10 cellular contexts compared by ENCODE assay signal in genomic region chr10:70144372-70145110, GRCh38. TPM values are rescaled to one million over a fixed set of nuclear protein-coding genes. Genes with fewer than 3 reads are reported as not detected.
DNase-seq lines count a peak whose midpoint lies in the region; ATAC-seq, FAIRE-seq and TF ChIP-seq lines count a peak whose summit lies in the region.
"Had no signal": no experiment of that assay in that cellular context is flagged by ENCODE, and none has a peak within 500 bp of the region (broad histone marks: within the 10 kb centered on the region; RNA-seq: fewer than 3 reads in every experiment).

No MANE protein-coding gene starts in this region.

- TF ChIP-seq CTCF in BE2C (IDR thresholded peaks at IDR 0.05; ENCODE audit: low read depth, low read length) = no peak
- no peak for TF ChIP-seq CTCF in GM12878 (IDR thresholded peaks at IDR 0.05 in 2 of 3, conservative IDR thresholded peaks at IDR 0.05 in 1 of 3; ENCODE audit: control insufficient read depth in 2 of 3, extremely low read depth in 1 of 3, insufficient read depth in 1 of 3, low read depth in 3 of 3, low read length in 3 of 3)
- no peak for TF ChIP-seq CTCF in tibial nerve (IDR thresholded peaks at IDR 0.05)

- RAD21 ChIA-PET in GM12878 (lab: Charles Lee; ENCODE audit: unreplicated experiment) = interaction anchor here (1.5 to 3.3 kb wide), 5 partner anchors 15 to 186 kb away, joined by 3 to 28 read pairs (median 16); partner anchors contain the start of gene SAR1A

- WGBS in GM12878 (ENCODE audit: insufficient coverage, insufficient replicate concordance, low lambda C conversion rate, missing lambda C conversion rate) = 84% methylated on average over 18 of the region's 18 CpGs
- WGBS in tibial nerve, 2 donors = 82 to 84% methylated on average over 18 of the region's 18 CpGs

- peak overlapping the region; percentile 71 for H3K9ac ChIP-seq in GM12878 (ENCODE audit: control insufficient read depth, insufficient read depth, low read length)
- H3K9ac ChIP-seq in mucosa of stomach (ENCODE audit: low read length) = peak overlapping the region; percentile 73

- no peak overlapping the region; the same call in 1 of the 2 replicates for H3K27ac ChIP-seq in GM12878 (ENCODE audit: control insufficient read depth, insufficient read depth)
- H3K27ac ChIP-seq in tibial nerve = peak overlapping the region in 1 of 4 donors; percentile 97

- ATAC-seq in GM12878 = no peak
- ATAC-seq in HG02588 (IDR thresholded peaks at IDR 0.05; ENCODE audit: unreplicated experiment) = no peak

- H2AFZ ChIP-seq in GM12878 (ENCODE audit: control insufficient read depth, low read depth, low read length) = no peak overlapping the region

- TF ChIP-seq EP300 in GM12878 (IDR thresholded peaks at IDR 0.05; ENCODE audit: borderline replicate concordance in 1 of 2, control insufficient read depth in 1 of 2, low read depth in 2 of 2, low read length in 2 of 2) = no peak
- no peak for TF ChIP-seq EP300 in tibial nerve (IDR thresholded peaks at IDR 0.05)

- H3K79me2 ChIP-seq in GM12878 (ENCODE audit: control insufficient read depth, insufficient read depth, low read length) = peaks cover 23% of the 10 kb centered on the region

- POLR2A ChIA-PET in GM12878 (lab: Charles Lee) = interaction anchor here (2.5 to 2.6 kb wide), 2 partner anchors 25 to 26 kb away, joined by 8 to 45 read pairs; partner anchors contain the start of gene SAR1A

- H4K20me1 ChIP-seq in GM12878 (ENCODE audit: control insufficient read depth, insufficient read depth) = no peaks in the 10 kb centered on the region; the same call in none of the 2 replicates

- H3K27me3 ChIP-seq in BE2C (no peaks in the 10 kb centered on the region), GM12878 (replicated peaks in 1 of 2; ENCODE audit: control insufficient read depth in 2 of 2, insufficient read depth in 2 of 2, low read length in 1 of 2) (no peaks in the 10 kb centered on the region), mucosa of stomach (ENCODE audit: control insufficient read depth, insufficient read depth, low read length) (no peaks in the 10 kb centered on the region), tibial nerve (no peaks in the 10 kb centered on the region)

- H3K4me1 ChIP-seq in BE2C (no peaks in the 10 kb centered on the region; the same call in 1 of the 2 replicates), GM12878 (ENCODE audit: control insufficient read depth, insufficient read depth, low read length) (peaks cover 3% of the 10 kb centered on the region; the same call in 1 of the 2 replicates), mucosa of stomach (ENCODE audit: control insufficient read depth, insufficient read depth, low read length) (peaks cover 14% of the 10 kb centered on the region), tibial nerve (peaks cover 0 to 38% (median 11%) of the 10 kb centered on the region in 4 donors)

- H3K9me3 ChIP-seq in BE2C (no peaks in the 10 kb centered on the region), GM12878 (replicated peaks; ENCODE audit: control insufficient read depth, insufficient read depth, low read length) (no peaks in the 10 kb centered on the region), mucosa of stomach (ENCODE audit: control insufficient read depth, low read length) (no peaks in the 10 kb centered on the region), tibial nerve (no peaks in the 10 kb centered on the region)

- TF ChIP-seq POLR2A in GM12878 (IDR thresholded peaks at IDR 0.05; ENCODE audit: low read depth, low read length) = no peak
- no peak for TF ChIP-seq POLR2A in tibial nerve (IDR thresholded peaks at IDR 0.05)

- CTCF ChIA-PET in GM12878 (lab: Yijun Ruan, JAX) = interaction anchor here (0.9 to 8.4 kb wide), 16 partner anchors 8 to 220 kb away, joined by 3 to 173 read pairs (median 6); partner anchors contain the start of genes AIFM2 and SAR1A

- in situ Hi-C loops in GM12878 (cut with MboI) = no loop called here

- peak overlapping the region; percentile 70 for H3K4me2 ChIP-seq in GM12878 (ENCODE audit: control insufficient read depth, insufficient read depth)

- FAIRE-seq in HTR-8/SVneo (lab: Jason Lieb, UNC) (peak; percentile 75), GM12878 (lab: Jason Lieb, UNC) (no peak)

- intact Hi-C loops in GM12878 (cut with micrococcal nuclease; ENCODE audit: unreplicated experiment) = loop anchor here (2.0 kb wide), 1 partner anchor 28 kb away; no protein-coding TSS in a partner anchor

- no TSS peak for BruUV-seq in GM12878 (replicated peaks; lab: Mats Ljungman, UMichigan)

- SMC1A ChIA-PET in GM12878 (lab: Charles Lee; ENCODE audit: uncharacterized antibody, unreplicated experiment) = interaction anchor here (1.2 to 3.6 kb wide), 11 partner anchors 8 to 210 kb away, joined by 4 to 42 read pairs (median 5); partner anchors contain the start of genes AIFM2 and SAR1A

- H3K36me3 ChIP-seq in BE2C (no peaks in the 10 kb centered on the region), GM12878 (ENCODE audit: control insufficient read depth in 2 of 2, insufficient read depth in 2 of 2, low read length in 1 of 2) (peaks cover 0 to 1% of the 10 kb centered on the region in 2 experiments; a peak in 3 of 4 replicates), mucosa of stomach (ENCODE audit: control insufficient read depth, insufficient read depth, low read length) (no peaks in the 10 kb centered on the region), tibial nerve (peaks cover 0 to 27% (median 0%) of the 10 kb centered on the region in 3 donors)

- TF ChIP-seq RAD21 in GM12878 (IDR thresholded peaks at IDR 0.05; ENCODE audit: insufficient read depth, low read depth, low read length) = no peak

- DNase-seq in BE2C = no peak
- no peak for DNase-seq in HTR-8/SVneo (ENCODE audit: insufficient read length, low spot score)
- no peak for DNase-seq in GM12878 (ENCODE audit: low read depth, low spot score)
- no peak for DNase-seq in HCEC 1CT
- DNase-seq in NCI-H510A treated with DMSO at 0.1 percent for 48 hours (lab: John Stamatoyannopoulos, UW) = no peak
- DNase-seq in tibial nerve (ENCODE audit: low spot score in 2 of 2) = no peak
- DNase-seq: hippocampal formation, NCI-H2081 had no signal

- H3K4me3 ChIP-seq in BE2C (ENCODE audit: low read depth, low read length) (peak overlapping the region; percentile 72), GM12878 (peak overlapping the region; percentile 88), mucosa of stomach (ENCODE audit: low read length) (peak overlapping the region; percentile 82), tibial nerve (peak overlapping the region in 2 of 4 donors; percentile 88 to 95)

RNA-seq across cellular contexts. Expression of gene TYSND1, which starts 2.0 kb away (rescaled TPM):
- 7.8 TPM for polyA plus RNA-seq in BE2C (2012; ENCODE audit: insufficient read depth, insufficient read length, low read depth)
- 14.2 and 15.7 TPM in 2 replicates for total RNA-seq in GM12878 (2013; cell fraction: nucleolus; rRNA removed)
- total RNA-seq in GM12878 (2014; rRNA removed) (18.9 and 19.4 TPM in 2 replicates), GM12878 (2014; rRNA removed; fragmentation: Illumina TruSeq; extraction: Trizol) (8.1 and 8.7 TPM in 2 replicates), GM12878 (2021) (20.0 and 21.4 TPM in 2 replicates), tibial nerve (10 to 100 TPM; 15.3 to 26.1 (median 19.1) TPM)
- polyA plus RNA-seq in GM12878 (2011; ENCODE audit: low read depth) = 5.0 TPM
- polyA plus RNA-seq in GM12878 (2011; rRNA removed) (3.5 and 5.6 TPM in 2 replicates), GM12878 (2014; fragmentation: Illumina TruSeq; extraction: Trizol) (4.7 and 8.6 TPM in 2 replicates), GM12878 (2014; fragmentation: Nextera tagmentation; extraction: Ambion mirVana) (1 to 10 TPM; 1.9 to 4.5 TPM), GM12878 (2014; rRNA removed) (16.7 and 17.4 TPM in 2 replicates), GM12878 (2016; fragmentation: Nextera tagmentation; extraction: Ambion mirVana) (10 to 100 TPM; 15.2 to 18.8 TPM)
- 6.1 and 8.6 TPM in 2 replicates for polyA plus RNA-seq in GM12878 (2011; cell fraction: cytosol; rRNA removed)
- polyA plus RNA-seq in GM12878 (2011; cell fraction: nucleus; rRNA removed) = 40.7 and 42.7 TPM in 2 replicates
- polyA plus RNA-seq in GM12878 (2012) = 7.3 and 9.9 TPM in 2 replicates
- polyA minus RNA-seq in GM12878 (2011; rRNA and poly(A)+ RNA removed) = 4.2 and 6.1 TPM in 2 replicates
- polyA minus RNA-seq in GM12878 (2011; cell fraction: cytosol; rRNA and poly(A)+ RNA removed) = 2.7 and 2.9 TPM in 2 replicates
- polyA minus RNA-seq in GM12878 (2011; cell fraction: nucleus; rRNA and poly(A)+ RNA removed) = 8.0 and 12.7 TPM in 2 replicates

RNA-seq across cellular contexts. Expression of gene AIFM2, which starts 11.9 kb away (rescaled TPM):
- 9.1 TPM for polyA plus RNA-seq in BE2C (2012; ENCODE audit: insufficient read depth, insufficient read length, low read depth)
- 10.6 and 10.7 TPM in 2 replicates for total RNA-seq in GM12878 (2013; cell fraction: nucleolus; rRNA removed)
- total RNA-seq in GM12878 (2014; rRNA removed) = 13.7 and 14.6 TPM in 2 replicates
- total RNA-seq in GM12878 (2014; rRNA removed; fragmentation: Illumina TruSeq; extraction: Trizol) = 12.1 and 12.6 TPM in 2 replicates
- 20.4 and 20.5 TPM in 2 replicates for total RNA-seq in GM12878 (2021)
- 6.9 TPM for polyA plus RNA-seq in GM12878 (2011; ENCODE audit: low read depth)
- polyA plus RNA-seq in GM12878 (2011; rRNA removed) = 11.7 and 17.5 TPM in 2 replicates
- 22.9 and 28.1 TPM in 2 replicates for polyA plus RNA-seq in GM12878 (2011; cell fraction: cytosol; rRNA removed)
- 16.8 and 18.6 TPM in 2 replicates for polyA plus RNA-seq in GM12878 (2011; cell fraction: nucleus; rRNA removed)
- 13.4 and 14.1 TPM in 2 replicates for polyA plus RNA-seq in GM12878 (2012)
- 5.7 and 12.2 TPM in 2 replicates for polyA plus RNA-seq in GM12878 (2014; fragmentation: Illumina TruSeq; extraction: Trizol)
- polyA plus RNA-seq in GM12878 (2014; fragmentation: Nextera tagmentation; extraction: Ambion mirVana) = 1 to 10 TPM; 4.5 to 8.0 TPM
- polyA plus RNA-seq in GM12878 (2014; rRNA removed) = 20.3 and 24.5 TPM in 2 replicates
- polyA plus RNA-seq in GM12878 (2016; fragmentation: Nextera tagmentation; extraction: Ambion mirVana) = 10 to 100 TPM; 26.8 to 30.8 TPM
- 10.3 and 17.0 TPM in 2 replicates for polyA minus RNA-seq in GM12878 (2011; rRNA and poly(A)+ RNA removed)
- 5.7 and 10.8 TPM in 2 replicates for polyA minus RNA-seq in GM12878 (2011; cell fraction: cytosol; rRNA and poly(A)+ RNA removed)
- 4.4 and 7.7 TPM in 2 replicates for polyA minus RNA-seq in GM12878 (2011; cell fraction: nucleus; rRNA and poly(A)+ RNA removed)
- total RNA-seq in tibial nerve = 10 to 100 TPM; 13.3 to 34.2 (median 19.4) TPM

RNA-seq across cellular contexts. Expression of gene SAR1A, which starts 25.8 kb away (rescaled TPM):
- 64.7 TPM for polyA plus RNA-seq in BE2C (2012; ENCODE audit: insufficient read depth, insufficient read length, low read depth)
- total RNA-seq in GM12878 (2013; cell fraction: nucleolus; rRNA removed) = 36.4 and 40.0 TPM in 2 replicates
- 45.4 and 60.3 TPM in 2 replicates for total RNA-seq in GM12878 (2014; rRNA removed)
- total RNA-seq in GM12878 (2014; rRNA removed; fragmentation: Illumina TruSeq; extraction: Trizol) = 52.7 and 54.7 TPM in 2 replicates
- total RNA-seq in GM12878 (2021) = 77.3 and 81.3 TPM in 2 replicates
- 31.2 TPM for polyA plus RNA-seq in GM12878 (2011; ENCODE audit: low read depth)
- polyA plus RNA-seq in GM12878 (2011; rRNA removed) = 85.0 and 101 TPM in 2 replicates
- 21.4 and 21.6 TPM in 2 replicates for polyA plus RNA-seq in GM12878 (2011; cell fraction: cytosol; rRNA removed)
- polyA plus RNA-seq in GM12878 (2011; cell fraction: nucleus; rRNA removed) = 17.8 and 20.3 TPM in 2 replicates
- polyA plus RNA-seq in GM12878 (2012) = 32.0 and 39.5 TPM in 2 replicates
- 54.8 and 55.6 TPM in 2 replicates for polyA plus RNA-seq in GM12878 (2014; fragmentation: Illumina TruSeq; extraction: Trizol)
- polyA plus RNA-seq in GM12878 (2014; fragmentation: Nextera tagmentation; extraction: Ambion mirVana) = 10 to 100 TPM; 69.4 to 81.1 TPM
- 29.3 and 33.2 TPM in 2 replicates for polyA plus RNA-seq in GM12878 (2014; rRNA removed)
- polyA plus RNA-seq in GM12878 (2016; fragmentation: Nextera tagmentation; extraction: Ambion mirVana) = 10 to 100 TPM; 58.0 to 62.2 TPM
- 40.6 and 76.1 TPM in 2 replicates for polyA minus RNA-seq in GM12878 (2011; rRNA and poly(A)+ RNA removed)
- polyA minus RNA-seq in GM12878 (2011; cell fraction: cytosol; rRNA and poly(A)+ RNA removed) = 18.6 and 25.1 TPM in 2 replicates
- 10.0 and 14.1 TPM in 2 replicates for polyA minus RNA-seq in GM12878 (2011; cell fraction: nucleus; rRNA and poly(A)+ RNA removed)
- 10 to 100 TPM; 68.8 to 83.3 (median 79.7) TPM for total RNA-seq in tibial nerve
